21 cellular contexts compared by ENCODE assay signal in genomic region chr10:101618871-101619270, GRCh38.
"Had no signal": no experiment of that assay in that cellular context is flagged by ENCODE, and none has a peak within 500 bp of the region (broad histone marks: within the 10 kb centered on the region; RNA-seq: fewer than 3 reads in every experiment).

No MANE protein-coding gene starts in this region.

- H3K27me3 Mint-ChIP-seq: activated naive CD8-positive, alpha-beta T cell treated with anti-CD3 and anti-CD28 coated beads, Interleukin-2, amount 10 ng/mL, durations not matched to agents 7 days and 5 days; stimulated activated naive CD8-positive, alpha-beta T cell treated with anti-CD3 and anti-CD28 coated beads, Interleukin-15, Interleukin-2, amounts not matched to agents 100 ng/mL and 50 ng/mL, for 24 hours had no signal

- DNase-seq: activated CD4-positive, alpha-beta T cell treated with anti-CD3 and anti-CD28 coated beads for 4 hours; activated CD4-positive, alpha-beta T cell treated with anti-CD3 and anti-CD28 coated beads, Interleukin-2, amount 50 U/mL, for 48 hours; activated CD4-positive, CD25-positive, alpha-beta regulatory T cell; amygdala; cerebellar nuclear complex; cortex of kidney; heart left ventricle; mesenchymal stem cell; mucosa of descending colon; posterior cingulate gyrus; right lobe of liver; small intestine; stimulated activated CD4-positive, alpha-beta T cell treated with anti-CD3 and anti-CD28 coated beads, Interleukin-15, amount 100 ng/mL, for 24 hours; substantia nigra; T1000; tibial artery had no signal

- H3K4me3 Mint-ChIP-seq: activated naive CD8-positive, alpha-beta T cell treated with anti-CD3 and anti-CD28 coated beads, Interleukin-2, amount 10 ng/mL, durations not matched to agents 7 days and 5 days; activated T-helper 1 cell treated with anti-CD3 and anti-CD28 coated beads, Interleukin-12 subunit alpha, Interleukin-12 subunit beta, Interleukin-2, Interleukin-4 antibody, amounts not matched to agents 30 ng/mL and 10 ng/mL and 1 ng/mL, durations not matched to agents 14 hours and 24 hours and 36 hours; neural crest cell; stimulated activated naive CD8-positive, alpha-beta T cell treated with anti-CD3 and anti-CD28 coated beads, Interleukin-15, Interleukin-2, amounts not matched to agents 100 ng/mL and 50 ng/mL, for 24 hours had no signal

- H3K27ac ChIP-seq: epithelial cell of prostate, heart left ventricle, right lobe of liver, tibial artery had no signal

- H3K4me1 ChIP-seq: right lobe of liver had no signal

- H3K4me3 ChIP-seq: heart left ventricle, mucosa of descending colon, right lobe of liver, tibial artery had no signal

- ATAC-seq: heart left ventricle, mucosa of descending colon, right lobe of liver had no signal

- H3K27ac Mint-ChIP-seq: activated naive CD8-positive, alpha-beta T cell treated with anti-CD3 and anti-CD28 coated beads, Interleukin-2, amount 10 ng/mL, durations not matched to agents 7 days and 5 days; activated T-helper 1 cell treated with anti-CD3 and anti-CD28 coated beads, Interleukin-12 subunit alpha, Interleukin-12 subunit beta, Interleukin-2, Interleukin-4 antibody, amounts not matched to agents 30 ng/mL and 10 ng/mL and 1 ng/mL, durations not matched to agents 14 hours and 24 hours and 36 hours had no signal

- H3K9me3 Mint-ChIP-seq: activated naive CD8-positive, alpha-beta T cell treated with anti-CD3 and anti-CD28 coated beads, Interleukin-2, amount 10 ng/mL, durations not matched to agents 7 days and 5 days; activated T-helper 1 cell treated with anti-CD3 and anti-CD28 coated beads, Interleukin-12 subunit alpha, Interleukin-12 subunit beta, Interleukin-2, Interleukin-4 antibody, amounts not matched to agents 30 ng/mL and 10 ng/mL and 1 ng/mL, durations not matched to agents 14 hours and 24 hours and 36 hours; neural crest cell; stimulated activated naive CD8-positive, alpha-beta T cell treated with anti-CD3 and anti-CD28 coated beads, Interleukin-15, Interleukin-2, amounts not matched to agents 100 ng/mL and 50 ng/mL, for 24 hours had no signal

- H3K9me3 ChIP-seq: mucosa of descending colon, right lobe of liver, tibial artery had no signal

- H3K27me3 ChIP-seq: heart left ventricle, right lobe of liver, tibial artery had no signal
